ENCODE assay signal across 11 cellular contexts in genomic region chr20:34582221-34582620, GRCh38. TPM values are rescaled to one million over a fixed set of nuclear protein-coding genes. Genes with fewer than 3 reads are reported as not detected.
A peak's percentile ranks its signal among the peaks of the same experiment; 100 is the strongest.
DNase-seq lines count a peak whose midpoint lies in the region; ATAC-seq lines count a peak whose summit lies in the region.
"Had no signal": no experiment of that assay in that cellular context is flagged by ENCODE, and none has a peak within 500 bp of the region (broad histone marks: within the 10 kb centered on the region; RNA-seq: fewer than 3 reads in every experiment).

No MANE protein-coding gene starts in this region.

- intact Hi-C loops in activated T-helper 1 cell treated with anti-CD3 and anti-CD28 coated beads, Interleukin-12 subunit alpha, Interleukin-12 subunit beta, Interleukin-2, Interleukin-4 antibody, amounts not matched to agents 30 ng/mL and 10 ng/mL and 1 ng/mL, durations not matched to agents 14 hours and 24 hours and 36 hours (cut with micrococcal nuclease), result loop anchor here (5.0 kb wide), 1 partner anchor 40 kb away; no protein-coding TSS in a partner anchor

- peaks cover 0 to 13% (median 11%) of the 10 kb centered on the region in 5 donors for H3K36me3 ChIP-seq in subcutaneous abdominal adipose tissue (ENCODE audit: control insufficient read depth in 5 of 5, insufficient read depth in 5 of 5, low read length in 5 of 5)

- no peaks in the 10 kb centered on the region for H3K9me3 ChIP-seq in subcutaneous abdominal adipose tissue (ENCODE audit: control insufficient read depth in 5 of 5, low read length in 5 of 5)

- H3K27ac Mint-ChIP-seq in activated CD4-positive, alpha-beta T cell treated with anti-CD3 and anti-CD28 coated beads, Interleukin-2, amount 10 ng/mL, durations not matched to agents 7 days and 5 days, result peak overlapping the region; percentile 58
- peak overlapping the region; percentile 85 for H3K27ac Mint-ChIP-seq in activated T-helper 1 cell treated with anti-CD3 and anti-CD28 coated beads, Interleukin-12 subunit alpha, Interleukin-12 subunit beta, Interleukin-2, Interleukin-4 antibody, amounts not matched to agents 30 ng/mL and 10 ng/mL and 1 ng/mL, durations not matched to agents 14 hours and 24 hours and 36 hours

- peaks cover 36% of the 10 kb centered on the region for H3K4me1 Mint-ChIP-seq in activated CD4-positive, alpha-beta T cell treated with anti-CD3 and anti-CD28 coated beads, Interleukin-2, amount 10 ng/mL, durations not matched to agents 7 days and 5 days
- peaks cover 39% of the 10 kb centered on the region for H3K4me1 Mint-ChIP-seq in activated T-helper 1 cell treated with anti-CD3 and anti-CD28 coated beads, Interleukin-12 subunit alpha, Interleukin-12 subunit beta, Interleukin-2, Interleukin-4 antibody, amounts not matched to agents 30 ng/mL and 10 ng/mL and 1 ng/mL, durations not matched to agents 14 hours and 24 hours and 36 hours (ENCODE audit: low read depth)

- no peaks in the 10 kb centered on the region for H3K9me3 Mint-ChIP-seq in activated CD4-positive, alpha-beta T cell treated with anti-CD3 and anti-CD28 coated beads, Interleukin-2, amount 10 ng/mL, durations not matched to agents 7 days and 5 days
- no peaks in the 10 kb centered on the region for H3K9me3 Mint-ChIP-seq in activated T-helper 1 cell treated with anti-CD3 and anti-CD28 coated beads, Interleukin-12 subunit alpha, Interleukin-12 subunit beta, Interleukin-2, Interleukin-4 antibody, amounts not matched to agents 30 ng/mL and 10 ng/mL and 1 ng/mL, durations not matched to agents 14 hours and 24 hours and 36 hours

- no peak overlapping the region for H3K9ac ChIP-seq in subcutaneous abdominal adipose tissue (ENCODE audit: low read length in 5 of 5)

- no peak overlapping the region for H3K4me3 Mint-ChIP-seq in activated CD4-positive, alpha-beta T cell treated with anti-CD3 and anti-CD28 coated beads, Interleukin-2, amount 10 ng/mL, durations not matched to agents 7 days and 5 days
- no peak overlapping the region for H3K4me3 Mint-ChIP-seq in activated T-helper 1 cell treated with anti-CD3 and anti-CD28 coated beads, Interleukin-12 subunit alpha, Interleukin-12 subunit beta, Interleukin-2, Interleukin-4 antibody, amounts not matched to agents 30 ng/mL and 10 ng/mL and 1 ng/mL, durations not matched to agents 14 hours and 24 hours and 36 hours

- peaks cover 17% of the 10 kb centered on the region for H3K36me3 Mint-ChIP-seq in activated CD4-positive, alpha-beta T cell treated with anti-CD3 and anti-CD28 coated beads, Interleukin-2, amount 10 ng/mL, durations not matched to agents 7 days and 5 days (ENCODE audit: low read depth)
- H3K36me3 Mint-ChIP-seq in activated T-helper 1 cell treated with anti-CD3 and anti-CD28 coated beads, Interleukin-12 subunit alpha, Interleukin-12 subunit beta, Interleukin-2, Interleukin-4 antibody, amounts not matched to agents 30 ng/mL and 10 ng/mL and 1 ng/mL, durations not matched to agents 14 hours and 24 hours and 36 hours (ENCODE audit: low read depth), result peaks cover 17% of the 10 kb centered on the region

- CTCF ChIA-PET in activated CD4-positive, alpha-beta T cell treated with anti-CD3 and anti-CD28 coated beads, Interleukin-2, amount 10 ng/mL, durations not matched to agents 7 days and 5 days (lab: Charles Lee), result interaction anchor here (0.6 to 2.0 kb wide), 4 partner anchors 8 to 270 kb away, joined by 3 to 7 read pairs (median 4); no protein-coding TSS in a partner anchor

- H3K27me3 ChIP-seq in layer of hippocampus (ENCODE audit: control insufficient read depth, insufficient read depth, low read length) (no peaks in the 10 kb centered on the region), subcutaneous abdominal adipose tissue (ENCODE audit: control insufficient read depth in 5 of 5, insufficient read depth in 4 of 5, low read length in 5 of 5) (no peaks in the 10 kb centered on the region)

- POLR2A ChIA-PET in activated CD4-positive, alpha-beta T cell treated with anti-CD3 and anti-CD28 coated beads, Interleukin-2, amount 10 ng/mL, durations not matched to agents 7 days and 5 days (lab: Charles Lee), result no interaction called here

- no peak for DNase-seq in activated CD4-positive, alpha-beta T cell treated with anti-CD3 and anti-CD28 coated beads, Interleukin-2, amount 10 ng/mL, durations not matched to agents 7 days and 5 days
- no peak for DNase-seq in activated CD4-positive, alpha-beta T cell treated with anti-CD3 and anti-CD28 coated beads for 1 hour
- DNase-seq in activated T-helper 1 cell treated with anti-CD3 and anti-CD28 coated beads, Interleukin-12 subunit alpha, Interleukin-12 subunit beta, Interleukin-2, Interleukin-4 antibody, amounts not matched to agents 30 ng/mL and 10 ng/mL and 1 ng/mL, durations not matched to agents 14 hours and 24 hours and 36 hours (ENCODE audit: low spot score), result no peak
- DNase-seq in NCI-H146 (lab: John Stamatoyannopoulos, UW) (no peak), NCI-H146 treated with DMSO at 0.1 percent for 48 hours (lab: John Stamatoyannopoulos, UW; ENCODE audit: unreplicated experiment) (no peak)
- DNase-seq: ACHN, H7, NCI-H1694 had no signal

- ATAC-seq in GM21515 (IDR thresholded peaks at IDR 0.05; ENCODE audit: unreplicated experiment), result no peak

- no peak overlapping the region for H3K4me3 ChIP-seq in subcutaneous abdominal adipose tissue (ENCODE audit: low read depth in 1 of 5, low read length in 5 of 5)

- no peaks in the 10 kb centered on the region for H3K27me3 Mint-ChIP-seq in activated CD4-positive, alpha-beta T cell treated with anti-CD3 and anti-CD28 coated beads, Interleukin-2, amount 10 ng/mL, durations not matched to agents 7 days and 5 days
- H3K27me3 Mint-ChIP-seq in activated T-helper 1 cell treated with anti-CD3 and anti-CD28 coated beads, Interleukin-12 subunit alpha, Interleukin-12 subunit beta, Interleukin-2, Interleukin-4 antibody, amounts not matched to agents 30 ng/mL and 10 ng/mL and 1 ng/mL, durations not matched to agents 14 hours and 24 hours and 36 hours (ENCODE audit: insufficient read depth), result no peaks in the 10 kb centered on the region

- H3K27ac ChIP-seq in layer of hippocampus (ENCODE audit: low read depth, low read length) (peak overlapping the region; percentile 88), subcutaneous abdominal adipose tissue (ENCODE audit: low read depth, low read length) (peak overlapping the region; percentile 51)

- H3K4me1 ChIP-seq in subcutaneous abdominal adipose tissue (ENCODE audit: control insufficient read depth in 5 of 5, insufficient read depth in 5 of 5, low read length in 5 of 5), result peaks cover 9 to 32% (median 29%) of the 10 kb centered on the region in 5 donors

RNA-seq across cellular contexts. Expression of gene MAP1LC3A, which starts 23.7 kb away (rescaled TPM):
- 1 to 10 TPM; 2.6 to 2.7 TPM for total RNA-seq in activated CD4-positive, alpha-beta T cell treated with anti-CD3 and anti-CD28 coated beads, Interleukin-2, amount 10 ng/mL, durations not matched to agents 7 days and 5 days
- total RNA-seq in activated T-helper 1 cell treated with anti-CD3 and anti-CD28 coated beads, Interleukin-12 subunit alpha, Interleukin-12 subunit beta, Interleukin-2, Interleukin-4 antibody, amounts not matched to agents 30 ng/mL and 10 ng/mL and 1 ng/mL, durations not matched to agents 14 hours and 24 hours and 36 hours, result 6.1 and 7.3 TPM in 2 replicates
